In genomic region chr7:103887853-103888602, GRCh38 we compare ENCODE assay signal across 23 cellular contexts.
A peak's percentile ranks its signal among the peaks of the same experiment; 100 is the strongest.
DNase-seq lines count a peak whose midpoint lies in the region; ATAC-seq, FAIRE-seq and TF ChIP-seq lines count a peak whose summit lies in the region.
"Had no signal": no experiment of that assay in that cellular context is flagged by ENCODE, and none has a peak within 500 bp of the region (broad histone marks: within the 10 kb centered on the region; RNA-seq: fewer than 3 reads in every experiment).

No MANE protein-coding gene starts in this region.

- peaks cover 7% of the 10 kb centered on the region for H3K4me1 Mint-ChIP-seq in progenitor cell of endocrine pancreas (ENCODE audit: low read depth)
- H3K4me1 Mint-ChIP-seq: activated CD4-positive, alpha-beta T cell treated with anti-CD3 and anti-CD28 coated beads, Interleukin-2, amount 10 ng/mL, durations not matched to agents 24 days and 14 days had no signal

- H3K9ac ChIP-seq in K562 (ENCODE audit: insufficient read depth in 1 of 2, low read depth in 2 of 2, low read length in 2 of 2), result no peak overlapping the region

- TF ChIP-seq EP300 in K562 (IDR thresholded peaks at IDR 0.05; ENCODE audit: low read length), result no peak

- intact Hi-C loops in K562 (cut with micrococcal nuclease), result loop anchor here (2.0 to 10.0 kb wide), 2 partner anchors 101 to 207 kb away; partner anchors contain the start of gene RELN

- peaks cover 8% of the 10 kb centered on the region for H3K27me3 Mint-ChIP-seq in progenitor cell of endocrine pancreas
- H3K27me3 Mint-ChIP-seq: activated CD4-positive, alpha-beta T cell treated with anti-CD3 and anti-CD28 coated beads, Interleukin-2, amount 10 ng/mL, durations not matched to agents 24 days and 14 days had no signal

- H3K27me3 ChIP-seq in K562 (ENCODE audit: control insufficient read depth in 2 of 2, insufficient read depth in 2 of 2, low read length in 2 of 2), result no peaks in the 10 kb centered on the region
- H3K27me3 ChIP-seq: gastrocnemius medialis, sigmoid colon, stomach had no signal

- H3K9me1 ChIP-seq in K562 (ENCODE audit: control insufficient read depth, insufficient read depth, low read length), result no peaks in the 10 kb centered on the region

- no peak overlapping the region for H3K27ac Mint-ChIP-seq in progenitor cell of endocrine pancreas
- H3K27ac Mint-ChIP-seq: activated CD4-positive, alpha-beta T cell treated with anti-CD3 and anti-CD28 coated beads, Interleukin-2, amount 10 ng/mL, durations not matched to agents 24 days and 14 days; CD8-positive, alpha-beta T cell had no signal

- H3K4me2 ChIP-seq in K562 (ENCODE audit: insufficient read depth, low read length), result no peak overlapping the region

- H3K79me2 ChIP-seq in K562 (ENCODE audit: control insufficient read depth, insufficient read depth, low read length), result no peaks in the 10 kb centered on the region; the same call in 2 of the 3 replicates

- no peak overlapping the region for H3K4me3 ChIP-seq in K562
- H3K4me3 ChIP-seq: coronary artery, gastrocnemius medialis, sigmoid colon, stomach had no signal

- TF ChIP-seq CTCF in K562 (IDR thresholded peaks at IDR 0.05 in 2 of 3, conservative IDR thresholded peaks at IDR 0.05 in 1 of 3; ENCODE audit: insufficient read depth in 2 of 3, low read depth in 1 of 3, low read length in 3 of 3) (peak; percentile 55 to 65 (median 57)), progenitor cell of endocrine pancreas (IDR thresholded peaks at IDR 0.05; ENCODE audit: unreplicated experiment) (peak; percentile 29)

- peaks cover 3% of the 10 kb centered on the region for H3K9me3 Mint-ChIP-seq in progenitor cell of endocrine pancreas (ENCODE audit: low read depth)
- H3K9me3 Mint-ChIP-seq: activated CD4-positive, alpha-beta T cell treated with anti-CD3 and anti-CD28 coated beads, Interleukin-2, amount 10 ng/mL, durations not matched to agents 24 days and 14 days had no signal

- peak; percentile 67 for FAIRE-seq in K562 (lab: Jason Lieb, UNC)
- FAIRE-seq: A204.1 had no signal

- in situ Hi-C loops in K562 (cut with MboI), result no loop called here

- CTCF ChIA-PET in K562 (lab: Yijun Ruan, JAX; ENCODE audit: low intra/inter-chr PET ratio), result interaction anchor here (0.6 kb wide), 1 partner anchor 191 kb away, joined by 3 read pairs; no protein-coding TSS in a partner anchor

- H3K4me1 ChIP-seq in K562 (replicated peaks in 1 of 2; ENCODE audit: control insufficient read depth in 2 of 2, insufficient read depth in 2 of 2, low read length in 2 of 2), result peaks cover 4 to 23% of the 10 kb centered on the region in 2 experiments; a peak in 3 of 5 replicates
- H3K4me1 ChIP-seq: gastrocnemius medialis, sigmoid colon, stomach had no signal

- 74% methylated on average over 2 of the region's 2 CpGs for WGBS in K562 (ENCODE audit: insufficient coverage, low coverage, missing lambda C conversion rate)

- TF ChIP-seq RAD21 in K562 (CRISPR knock-in tag; conservative IDR thresholded peaks at IDR 0.05 in 1 of 2, IDR thresholded peaks at IDR 0.05 in 1 of 2), result peak in 1 of 2 experiments; percentile 50; a peak in 2 of 4 replicates

- BruUV-seq in K562 (replicated peaks; lab: Mats Ljungman, UMichigan), result no TSS peak

- no peak for TF ChIP-seq POLR2A in K562 (conservative IDR thresholded peaks at IDR 0.05)

- peak; percentile 95 for ATAC-seq in K562
- ATAC-seq in HG03432 (IDR thresholded peaks at IDR 0.05; ENCODE audit: unreplicated experiment), result no peak
- ATAC-seq: CD8-positive, alpha-beta T cell; gastrocnemius medialis; left ventricle myocardium superior had no signal

- H2AFZ ChIP-seq in K562 (ENCODE audit: low read depth, low read length), result peak overlapping the region; percentile 68

- no peaks in the 10 kb centered on the region for H4K20me1 ChIP-seq in K562 (replicated peaks; ENCODE audit: control insufficient read depth, insufficient read depth, low read length)

- H3K4me3 Mint-ChIP-seq in progenitor cell of endocrine pancreas (ENCODE audit: low read depth), result no peak overlapping the region
- H3K4me3 Mint-ChIP-seq: activated CD4-positive, alpha-beta T cell treated with anti-CD3 and anti-CD28 coated beads, Interleukin-2, amount 10 ng/mL, durations not matched to agents 24 days and 14 days; CD8-positive, alpha-beta T cell had no signal

- H3K9me3 ChIP-seq in K562 (replicated peaks; ENCODE audit: control insufficient read depth, insufficient read depth, low read depth, low read length), result no peaks in the 10 kb centered on the region
- H3K9me3 ChIP-seq: gastrocnemius medialis had no signal

- H3K27ac ChIP-seq in K562 (ENCODE audit: extremely low read depth, low read depth, low read length), result peak overlapping the region; percentile 11; the same call in 1 of the 3 replicates
- H3K27ac ChIP-seq: coronary artery, gastrocnemius medialis, sigmoid colon, stomach had no signal

- no peaks in the 10 kb centered on the region for H3K36me3 ChIP-seq in K562 (ENCODE audit: control insufficient read depth, insufficient read depth, low read length)
- H3K36me3 ChIP-seq: gastrocnemius medialis, sigmoid colon, stomach had no signal

- H3K36me3 Mint-ChIP-seq in progenitor cell of endocrine pancreas (ENCODE audit: insufficient read depth), result no peaks in the 10 kb centered on the region
- H3K36me3 Mint-ChIP-seq: CD8-positive, alpha-beta T cell had no signal

- POLR2A ChIA-PET in K562 (lab: Yijun Ruan, JAX), result interaction anchor here (0.8 kb wide), 1 partner anchor 168 kb away, joined by 4 read pairs; no protein-coding TSS in a partner anchor

- DNase-seq in DMS53 (lab: John Stamatoyannopoulos, UW) (peak; percentile 37), DMS53 treated with DMSO at 0.1 percent for 48 hours (lab: John Stamatoyannopoulos, UW; ENCODE audit: unreplicated experiment) (no peak), NAMALWA (ENCODE audit: low spot score) (peak; percentile 7), K562 (ENCODE audit: extremely low read depth in 1 of 4, low spot score in 3 of 4) (peak; percentile 27 to 68 (median 55)), progenitor cell of endocrine pancreas (ENCODE audit: low spot score, unreplicated experiment) (no peak), activated T-cell treated with anti-CD3 and anti-CD28 coated beads for 4 hours (no peak), DMS114 treated with DMSO at 0.1 percent for 48 hours (lab: John Stamatoyannopoulos, UW; ENCODE audit: unreplicated experiment) (no peak)
- DNase-seq: activated CD4-positive, alpha-beta T cell treated with anti-CD3 and anti-CD28 coated beads, Interleukin-2, amount 10 ng/mL, durations not matched to agents 24 days and 14 days; activated CD8-positive, alpha-beta memory T cell treated with anti-CD3 and anti-CD28 coated beads, Interleukin-2, amount 50 U/mL, for 4 hours; activated naive CD4-positive, alpha-beta T cell treated with Interleukin-2 at 50 U/mL for 16 hours; aorta; CD8-positive, alpha-beta T cell; gastrocnemius medialis; GOT3; left ventricle myocardium superior; NCI-H187 treated with DMSO at 0.1 percent for 48 hours; NCI-H510A; sigmoid colon; stimulated activated CD4-positive, alpha-beta T cell treated with anti-CD3 and anti-CD28 coated beads, Interleukin-1b, Interleukin-23, amount 100 ng/mL, for 48 hours; stomach had no signal

TF ChIP-seq in K562, 482 proteins besides CTCF, POLR2A, EP300 and RAD21:
- peak; percentile 74 for TF ChIP-seq CTCFL (IDR thresholded peaks at IDR 0.05; ENCODE audit: borderline replicate concordance, insufficient read depth, low read depth, low read length, poor library complexity, severe bottlenecking)
- peak; percentile 9; the same call in 1 of the 2 replicates for TF ChIP-seq ELF1 (tag; IDR thresholded peaks at IDR 0.05)
- no peak for TF ChIP-seq PHF8 (IDR thresholded peaks at IDR 0.05; ENCODE audit: borderline replicate concordance, low read length)
- peak; percentile 87 for TF ChIP-seq HMBOX1 (IDR thresholded peaks at IDR 0.05)
- 0 out of 2 replicates have a peak, but pooled peaks have one; percentile 0 for TF ChIP-seq ZNF584 (CRISPR knock-in tag; IDR thresholded peaks at IDR 0.05; ENCODE audit: low read depth)
- TF ChIP-seq RCOR1 (IDR thresholded peaks at IDR 0.05; ENCODE audit: borderline replicate concordance in 1 of 2, low read depth in 2 of 2, low read length in 2 of 2), result 0 out of 4 replicates have a peak, but pooled peaks of 1 of the 2 experiments have one; percentile 20
- peak; percentile 5; the same call in 1 of the 2 replicates for TF ChIP-seq JUND (IDR thresholded peaks at IDR 0.05; ENCODE audit: borderline replicate concordance, low read depth, low read length)
- TF ChIP-seq JUND (tag; IDR thresholded peaks at IDR 0.05; ENCODE audit: borderline replicate concordance, low read depth, low read length), result no peak
- TF ChIP-seq MYC (IDR thresholded peaks at IDR 0.05; ENCODE audit: low read depth, low read length), result no peak
- no peak for TF ChIP-seq MYC (CRISPR knock-in tag; IDR thresholded peaks at IDR 0.05; ENCODE audit: borderline replicate concordance, low read depth)
- TF ChIP-seq EGR1 (conservative IDR thresholded peaks at IDR 0.05), result no peak

Comparison
In these comparisons a context has a peak if more than half of its experiments do, and no peak if none do; other contexts are left out.
1. DNase-seq: peak in DMS53 (single experiment), NAMALWA (single experiment) and K562 (4 of 4); none in DMS53 treated with DMSO at 0.1 percent for 48 hours (single experiment), progenitor cell of endocrine pancreas (single experiment), activated T-cell treated with anti-CD3 and anti-CD28 coated beads for 4 hours (single experiment) and DMS114 treated with DMSO at 0.1 percent for 48 hours (single experiment).